In the genomic region with DNA sequence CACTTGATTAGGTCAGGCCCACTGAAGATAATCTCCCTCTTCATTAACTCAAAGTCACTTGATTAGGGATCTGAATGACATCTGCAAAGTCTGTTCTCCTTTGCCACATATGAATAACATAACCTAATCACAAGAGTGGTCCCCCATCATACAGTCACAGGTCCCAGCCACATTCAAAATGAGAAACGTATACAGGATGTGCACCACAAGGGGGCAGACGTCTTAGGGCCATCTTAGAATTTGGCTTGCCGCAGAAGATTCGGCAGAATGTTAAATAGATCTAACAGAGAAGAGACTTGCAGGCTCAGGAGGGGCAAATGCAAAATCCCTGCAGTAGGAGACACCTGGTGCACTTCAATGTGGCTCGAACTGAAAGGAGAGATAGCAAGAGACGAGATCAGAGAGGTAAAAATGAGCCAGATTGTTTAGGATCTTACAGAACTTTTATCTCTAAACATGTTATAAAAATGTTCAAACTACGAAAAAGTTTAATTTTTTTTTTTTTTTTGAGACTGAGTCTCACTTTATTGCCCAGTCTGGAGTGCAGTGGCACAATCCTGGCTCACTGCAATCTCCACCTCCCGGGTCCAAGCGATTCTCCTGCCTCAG, we compare ENCODE assay signal across 1 cellular context.
A peak's percentile ranks its signal among the peaks of the same experiment; 100 is the strongest.
TF ChIP-seq lines count a peak whose summit lies in the region.

No MANE protein-coding gene starts in this region.

TF ChIP-seq in H1, 55 proteins besides CTCF, POLR2A, EP300 and RAD21:
- TF ChIP-seq POU5F1 (IDR thresholded peaks at IDR 0.05; ENCODE audit: low read depth, low read length) (no peak), YY1 (IDR thresholded peaks at IDR 0.05; ENCODE audit: low read depth, low read length) (peak; percentile 88), SP1 (IDR thresholded peaks at IDR 0.05; ENCODE audit: low read depth, low read length) (0 out of 2 replicates have a peak, but pooled peaks have one; percentile 9), CREB1 (IDR thresholded peaks at IDR 0.05) (peak; percentile 23; the same call in 1 of the 2 replicates), TEAD4 (IDR thresholded peaks at IDR 0.05; ENCODE audit: low read depth, low read length) (peak; percentile 37; the same call in 1 of the 2 replicates), JUND (IDR thresholded peaks at IDR 0.05; ENCODE audit: low read length) (no peak), CBX8 (IDR thresholded peaks at IDR 0.05; ENCODE audit: borderline replicate concordance, low read depth, low read length) (no peak)
- TF ChIP-seq, protein P1, sequence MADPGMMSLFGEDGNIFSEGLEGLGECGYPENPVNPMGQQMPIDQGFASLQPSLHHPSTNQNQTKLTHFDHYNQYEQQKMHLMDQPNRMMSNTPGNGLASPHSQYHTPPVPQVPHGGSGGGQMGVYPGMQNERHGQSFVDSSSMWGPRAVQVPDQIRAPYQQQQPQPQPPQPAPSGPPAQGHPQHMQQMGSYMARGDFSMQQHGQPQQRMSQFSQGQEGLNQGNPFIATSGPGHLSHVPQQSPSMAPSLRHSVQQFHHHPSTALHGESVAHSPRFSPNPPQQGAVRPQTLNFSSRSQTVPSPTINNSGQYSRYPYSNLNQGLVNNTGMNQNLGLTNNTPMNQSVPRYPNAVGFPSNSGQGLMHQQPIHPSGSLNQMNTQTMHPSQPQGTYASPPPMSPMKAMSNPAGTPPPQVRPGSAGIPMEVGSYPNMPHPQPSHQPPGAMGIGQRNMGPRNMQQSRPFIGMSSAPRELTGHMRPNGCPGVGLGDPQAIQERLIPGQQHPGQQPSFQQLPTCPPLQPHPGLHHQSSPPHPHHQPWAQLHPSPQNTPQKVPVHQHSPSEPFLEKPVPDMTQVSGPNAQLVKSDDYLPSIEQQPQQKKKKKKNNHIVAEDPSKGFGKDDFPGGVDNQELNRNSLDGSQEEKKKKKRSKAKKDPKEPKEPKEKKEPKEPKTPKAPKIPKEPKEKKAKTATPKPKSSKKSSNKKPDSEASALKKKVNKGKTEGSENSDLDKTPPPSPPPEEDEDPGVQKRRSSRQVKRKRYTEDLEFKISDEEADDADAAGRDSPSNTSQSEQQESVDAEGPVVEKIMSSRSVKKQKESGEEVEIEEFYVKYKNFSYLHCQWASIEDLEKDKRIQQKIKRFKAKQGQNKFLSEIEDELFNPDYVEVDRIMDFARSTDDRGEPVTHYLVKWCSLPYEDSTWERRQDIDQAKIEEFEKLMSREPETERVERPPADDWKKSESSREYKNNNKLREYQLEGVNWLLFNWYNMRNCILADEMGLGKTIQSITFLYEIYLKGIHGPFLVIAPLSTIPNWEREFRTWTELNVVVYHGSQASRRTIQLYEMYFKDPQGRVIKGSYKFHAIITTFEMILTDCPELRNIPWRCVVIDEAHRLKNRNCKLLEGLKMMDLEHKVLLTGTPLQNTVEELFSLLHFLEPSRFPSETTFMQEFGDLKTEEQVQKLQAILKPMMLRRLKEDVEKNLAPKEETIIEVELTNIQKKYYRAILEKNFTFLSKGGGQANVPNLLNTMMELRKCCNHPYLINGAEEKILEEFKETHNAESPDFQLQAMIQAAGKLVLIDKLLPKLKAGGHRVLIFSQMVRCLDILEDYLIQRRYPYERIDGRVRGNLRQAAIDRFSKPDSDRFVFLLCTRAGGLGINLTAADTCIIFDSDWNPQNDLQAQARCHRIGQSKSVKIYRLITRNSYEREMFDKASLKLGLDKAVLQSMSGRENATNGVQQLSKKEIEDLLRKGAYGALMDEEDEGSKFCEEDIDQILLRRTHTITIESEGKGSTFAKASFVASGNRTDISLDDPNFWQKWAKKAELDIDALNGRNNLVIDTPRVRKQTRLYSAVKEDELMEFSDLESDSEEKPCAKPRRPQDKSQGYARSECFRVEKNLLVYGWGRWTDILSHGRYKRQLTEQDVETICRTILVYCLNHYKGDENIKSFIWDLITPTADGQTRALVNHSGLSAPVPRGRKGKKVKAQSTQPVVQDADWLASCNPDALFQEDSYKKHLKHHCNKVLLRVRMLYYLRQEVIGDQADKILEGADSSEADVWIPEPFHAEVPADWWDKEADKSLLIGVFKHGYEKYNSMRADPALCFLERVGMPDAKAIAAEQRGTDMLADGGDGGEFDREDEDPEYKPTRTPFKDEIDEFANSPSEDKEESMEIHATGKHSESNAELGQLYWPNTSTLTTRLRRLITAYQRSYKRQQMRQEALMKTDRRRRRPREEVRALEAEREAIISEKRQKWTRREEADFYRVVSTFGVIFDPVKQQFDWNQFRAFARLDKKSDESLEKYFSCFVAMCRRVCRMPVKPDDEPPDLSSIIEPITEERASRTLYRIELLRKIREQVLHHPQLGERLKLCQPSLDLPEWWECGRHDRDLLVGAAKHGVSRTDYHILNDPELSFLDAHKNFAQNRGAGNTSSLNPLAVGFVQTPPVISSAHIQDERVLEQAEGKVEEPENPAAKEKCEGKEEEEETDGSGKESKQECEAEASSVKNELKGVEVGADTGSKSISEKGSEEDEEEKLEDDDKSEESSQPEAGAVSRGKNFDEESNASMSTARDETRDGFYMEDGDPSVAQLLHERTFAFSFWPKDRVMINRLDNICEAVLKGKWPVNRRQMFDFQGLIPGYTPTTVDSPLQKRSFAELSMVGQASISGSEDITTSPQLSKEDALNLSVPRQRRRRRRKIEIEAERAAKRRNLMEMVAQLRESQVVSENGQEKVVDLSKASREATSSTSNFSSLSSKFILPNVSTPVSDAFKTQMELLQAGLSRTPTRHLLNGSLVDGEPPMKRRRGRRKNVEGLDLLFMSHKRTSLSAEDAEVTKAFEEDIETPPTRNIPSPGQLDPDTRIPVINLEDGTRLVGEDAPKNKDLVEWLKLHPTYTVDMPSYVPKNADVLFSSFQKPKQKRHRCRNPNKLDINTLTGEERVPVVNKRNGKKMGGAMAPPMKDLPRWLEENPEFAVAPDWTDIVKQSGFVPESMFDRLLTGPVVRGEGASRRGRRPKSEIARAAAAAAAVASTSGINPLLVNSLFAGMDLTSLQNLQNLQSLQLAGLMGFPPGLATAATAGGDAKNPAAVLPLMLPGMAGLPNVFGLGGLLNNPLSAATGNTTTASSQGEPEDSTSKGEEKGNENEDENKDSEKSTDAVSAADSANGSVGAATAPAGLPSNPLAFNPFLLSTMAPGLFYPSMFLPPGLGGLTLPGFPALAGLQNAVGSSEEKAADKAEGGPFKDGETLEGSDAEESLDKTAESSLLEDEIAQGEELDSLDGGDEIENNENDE (IDR thresholded peaks at IDR 0.05; ENCODE audit: insufficient replicate concordance, low read length): peak; percentile 41
